In the genomic region with DNA sequence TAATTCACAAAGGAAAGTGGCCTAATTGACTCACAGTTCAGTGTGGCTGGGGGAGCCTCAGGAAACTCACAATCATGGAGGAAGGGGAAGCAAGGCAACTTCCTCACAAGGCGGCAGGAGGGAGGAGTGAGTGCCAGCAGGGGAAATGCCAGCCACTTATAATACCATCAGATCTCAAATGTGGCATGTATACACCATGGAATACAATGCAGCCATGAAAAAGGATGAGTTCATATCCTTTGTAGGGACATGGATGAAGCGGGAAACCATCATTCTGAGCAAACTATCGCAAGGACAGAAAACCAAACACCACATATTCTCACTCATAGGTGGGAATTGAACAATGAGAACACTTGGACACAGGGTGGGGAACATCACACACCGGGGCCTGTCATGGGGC, we compare ENCODE assay signal across 5 cellular contexts. TPM values are rescaled to one million over a fixed set of nuclear protein-coding genes. Genes with fewer than 3 reads are reported as not detected.
"Had no signal": no experiment of that assay in that cellular context is flagged by ENCODE, and none has a peak within 500 bp of the region (broad histone marks: within the 10 kb centered on the region; RNA-seq: fewer than 3 reads in every experiment).

No MANE protein-coding gene starts in this region.

RNA-seq across cellular contexts. Expression of a gene that starts 6.7 kb away (rescaled TPM):
- total RNA-seq: GM23248, H4, H7, HT-29, IMR-90 had no signal

RNA-seq across cellular contexts. Expression of a gene that starts 20.4 kb away (rescaled TPM):
- total RNA-seq: GM23248, H4, H7, HT-29, IMR-90 had no signal

RNA-seq across cellular contexts. Expression of a gene that starts 57.6 kb away (rescaled TPM):
- total RNA-seq: GM23248, H4, HT-29, IMR-90 had no signal
